ENCODE assay signal across 17 cellular contexts in genomic region chr2:129766159-129766485, GRCh38.
"Had no signal": no experiment of that assay in that cellular context is flagged by ENCODE, and none has a peak within 500 bp of the region (broad histone marks: within the 10 kb centered on the region; RNA-seq: fewer than 3 reads in every experiment).

No MANE protein-coding gene starts in this region.

- H3K4me3 ChIP-seq: dorsolateral prefrontal cortex, hepatocyte, neural progenitor cell, prostate gland, right lobe of liver, suprapubic skin, thyroid gland had no signal

- ATAC-seq: esophagus mucosa; naive thymus-derived CD8-positive, alpha-beta T cell; right lobe of liver; stimulated activated naive B cell treated with anti-CD40 and anti-IgM and Interleukin-4, amounts not matched to agents 10 μg/mL and 1 μg/mL and 100 μg/mL, for 72 hours had no signal

- H3K4me1 Mint-ChIP-seq: central memory CD8-positive, alpha-beta T cell; naive thymus-derived CD8-positive, alpha-beta T cell; stimulated activated naive B cell treated with anti-CD40 and anti-IgM and Interleukin-4, amounts not matched to agents 10 μg/mL and 1 μg/mL and 100 μg/mL, for 72 hours had no signal

- DNase-seq: cortex of kidney; dorsolateral prefrontal cortex; effector memory CD4-positive, alpha-beta T cell; naive thymus-derived CD8-positive, alpha-beta T cell; occipital lobe; right lobe of liver; stimulated activated CD4-positive, alpha-beta T cell treated with anti-CD3 and anti-CD28 coated beads, Interleukin-4, amount 100 ng/mL, for 1 hour; stimulated activated naive B cell treated with anti-CD40 and anti-IgM and Interleukin-4, amounts not matched to agents 10 μg/mL and 1 μg/mL and 100 μg/mL, for 72 hours; thyroid gland had no signal

- H3K36me3 ChIP-seq: neural progenitor cell, prostate gland, right lobe of liver, suprapubic skin, thyroid gland had no signal

- H3K4me1 ChIP-seq: parathyroid adenoma, prostate gland, right lobe of liver, suprapubic skin had no signal

- H3K36me3 Mint-ChIP-seq: naive thymus-derived CD8-positive, alpha-beta T cell; neural progenitor cell; stimulated activated naive B cell treated with anti-CD40 and anti-IgM and Interleukin-4, amounts not matched to agents 10 μg/mL and 1 μg/mL and 100 μg/mL, for 72 hours; type B pancreatic cell had no signal

- H3K27ac Mint-ChIP-seq: stimulated activated naive B cell treated with anti-CD40 and anti-IgM and Interleukin-4, amounts not matched to agents 10 μg/mL and 1 μg/mL and 100 μg/mL, for 72 hours had no signal

- H3K9me3 Mint-ChIP-seq: central memory CD8-positive, alpha-beta T cell; naive thymus-derived CD8-positive, alpha-beta T cell; neural progenitor cell; stimulated activated naive B cell treated with anti-CD40 and anti-IgM and Interleukin-4, amounts not matched to agents 10 μg/mL and 1 μg/mL and 100 μg/mL, for 72 hours; type B pancreatic cell had no signal

- H3K27me3 ChIP-seq: neural progenitor cell, right lobe of liver, thyroid gland had no signal

- H3K9me3 ChIP-seq: prostate gland, right lobe of liver, suprapubic skin, thyroid gland had no signal

- H3K4me3 Mint-ChIP-seq: central memory CD8-positive, alpha-beta T cell; naive thymus-derived CD8-positive, alpha-beta T cell; neural progenitor cell; stimulated activated naive B cell treated with anti-CD40 and anti-IgM and Interleukin-4, amounts not matched to agents 10 μg/mL and 1 μg/mL and 100 μg/mL, for 72 hours; type B pancreatic cell had no signal

- H3K27ac ChIP-seq: dorsolateral prefrontal cortex, hepatocyte, neural progenitor cell, parathyroid adenoma, prostate gland, right lobe of liver, suprapubic skin, thyroid gland had no signal
